1 cellular context compared by ENCODE assay signal in genomic region chr2:177651833-177652232, GRCh38.
TF ChIP-seq lines count a peak whose summit lies in the region.

No MANE protein-coding gene starts in this region.

TF ChIP-seq in WTC11, 78 proteins besides CTCF, POLR2A, EP300 and RAD21 (continued from another document):
- no peak for TF ChIP-seq AFF4 (CRISPR knock-in tag; IDR thresholded peaks at IDR 0.05; ENCODE audit: borderline replicate concordance)
- no peak for TF ChIP-seq FOXK1 (CRISPR knock-in tag; IDR thresholded peaks at IDR 0.05)
- no peak for TF ChIP-seq GRHL2 (CRISPR knock-in tag; IDR thresholded peaks at IDR 0.05; ENCODE audit: insufficient replicate concordance, severe bottlenecking)
